In the genomic region with DNA sequence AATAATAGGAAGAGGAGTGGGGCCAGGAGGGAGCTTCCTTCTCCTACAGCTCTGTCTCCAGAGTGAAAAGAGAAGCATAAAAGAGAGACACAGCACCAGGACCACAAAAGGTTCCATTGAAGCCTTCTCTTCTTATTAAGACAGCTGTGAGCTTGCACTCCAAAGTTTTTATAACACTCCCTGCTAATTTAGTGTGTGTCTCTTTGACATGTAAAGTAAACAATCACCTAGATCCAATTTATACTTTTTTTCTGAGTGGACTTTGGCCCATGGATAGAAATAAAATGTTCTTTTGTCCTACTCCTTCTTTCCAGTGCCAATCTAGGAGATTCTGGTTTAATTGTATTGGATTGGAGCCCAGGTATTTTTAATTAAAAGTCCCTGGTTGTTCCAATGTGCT, we compare ENCODE assay signal across 21 cellular contexts. TPM values are rescaled to one million over a fixed set of nuclear protein-coding genes. Genes with fewer than 3 reads are reported as not detected.
"Had no signal": no experiment of that assay in that cellular context is flagged by ENCODE, and none has a peak within 500 bp of the region (broad histone marks: within the 10 kb centered on the region; RNA-seq: fewer than 3 reads in every experiment).

A gene (minus strand): TSS at position 212 of the 400 bp plus-strand sequence. CDS start 95 bp downstream, at position 117.

- H3K4me1 ChIP-seq: adrenal gland had no signal

- DNase-seq: activated B cell treated with CpG ODN at 0.5 μM for 24 hours; activated CD4-positive, alpha-beta memory T cell treated with anti-CD3 and anti-CD28 coated beads, Interleukin-2, amount 10 ng/mL, durations not matched to agents 7 days and 5 days; activated CD4-positive, alpha-beta T cell treated with anti-CD3 and anti-CD28 coated beads, Interleukin-2, amount 50 U/mL, for 1 hour; activated naive CD4-positive, alpha-beta T cell treated with anti-CD3 and anti-CD28 coated beads, Interleukin-2, amount 50 U/mL, for 16 hours; activated naive CD8-positive, alpha-beta T cell treated with anti-CD3 and anti-CD28 coated beads, Interleukin-2, amount 10 ng/mL, durations not matched to agents 7 days and 5 days; activated T-cell treated with anti-CD3 and anti-CD28 coated beads for 4 hours; activated T-cell treated with anti-CD3 and anti-CD28 coated beads, Interleukin-2, amount 50 U/mL, for 72 hours; adrenal gland; anterior cingulate cortex; MG63; MV-4-11; NCI-H1092 treated with DMSO at 0.1 percent for 48 hours; NCI-H1436 treated with DMSO at 0.1 percent for 48 hours; NCI-H187; NCI-H2081; NCI-H510A treated with DMSO at 0.1 percent for 48 hours; NCI-H69; PC-9; SHP77 treated with DMSO at 0.1 percent for 48 hours; T-helper 17 cell; T-helper 9 cell had no signal

- H3K36me3 ChIP-seq: adrenal gland, MG63 had no signal

- ATAC-seq: activated T-cell treated with anti-CD3 and anti-CD28 coated beads, Interleukin-2, amount 50 U/mL, for 72 hours; T-helper 17 cell had no signal

- H3K27ac ChIP-seq: adrenal gland, PC-9 had no signal

- H3K9me3 ChIP-seq: adrenal gland, MG63 had no signal

- H3K4me2 ChIP-seq: PC-9 had no signal

- H3K4me3 ChIP-seq: adrenal gland, MG63, PC-9 had no signal

- H3K27me3 ChIP-seq: adrenal gland, MG63 had no signal

RNA-seq across cellular contexts. Expression of the gene that starts here (rescaled TPM):
- total RNA-seq: activated naive CD8-positive, alpha-beta T cell treated with anti-CD3 and anti-CD28 coated beads, Interleukin-2, amount 10 ng/mL, durations not matched to agents 7 days and 5 days; PC-9 had no signal
